ENCODE assay signal across 13 cellular contexts in genomic region chr3:4417449-4417848, GRCh38. TPM values are rescaled to one million over a fixed set of nuclear protein-coding genes. Genes with fewer than 3 reads are reported as not detected.
A peak's percentile ranks its signal among the peaks of the same experiment; 100 is the strongest.
DNase-seq lines count a peak whose midpoint lies in the region; ATAC-seq, FAIRE-seq and TF ChIP-seq lines count a peak whose summit lies in the region.
"Had no signal": no experiment of that assay in that cellular context is flagged by ENCODE, and none has a peak within 500 bp of the region (broad histone marks: within the 10 kb centered on the region; RNA-seq: fewer than 3 reads in every experiment).

No MANE protein-coding gene starts in this region.

- in situ Hi-C loops in G401 (cut with HindIII; ENCODE audit: low sequenced_read_pairs), result no loop called here

- H3K4me1 Mint-ChIP-seq in activated T-cell treated with anti-CD3 and anti-CD28 coated beads, Interleukin-2, amount 50 U/mL, for 72 hours (ENCODE audit: low read depth), result peaks cover 53% of the 10 kb centered on the region

- intact Hi-C loops in adrenal gland (cut with DNase I), result no loop called here

- ATAC-seq in SK-N-SH treated with all-trans-retinoic acid at 6 μM for 48 hours, result peak; percentile 71
- no peak for ATAC-seq in activated naive CD4-positive, alpha-beta T cell treated with anti-CD3 and anti-CD28 coated beads, Interleukin-2, amount 50 U/mL, for 72 hours
- no peak for ATAC-seq in activated T-cell treated with anti-CD3 and anti-CD28 coated beads, Interleukin-2, amount 50 U/mL, for 72 hours (replicated peaks in 1 of 2)
- ATAC-seq: activated CD4-positive, CD25-positive, alpha-beta regulatory T cell treated with anti-CD3 and anti-CD28 coated beads, Interleukin-2, amount 50 U/mL, for 24 hours; right lobe of liver had no signal

- no peak overlapping the region for H3K4me3 Mint-ChIP-seq in activated T-cell treated with anti-CD3 and anti-CD28 coated beads, Interleukin-2, amount 50 U/mL, for 72 hours

- TF ChIP-seq POLR2A in adrenal gland (IDR thresholded peaks at IDR 0.05), result no peak

- 74 to 85% (median 83%) methylated on average over 1 of the region's 1 CpG for WGBS in adrenal gland, 4 donors

- no peak overlapping the region for H3K27ac ChIP-seq in adrenal gland
- H3K27ac ChIP-seq: right lobe of liver had no signal

- no peaks in the 10 kb centered on the region for H3K27me3 ChIP-seq in adrenal gland
- H3K27me3 ChIP-seq: right lobe of liver had no signal

- H3K9me3 ChIP-seq in adrenal gland (replicated peaks in 1 of 3), result no peaks in the 10 kb centered on the region
- H3K9me3 ChIP-seq: right lobe of liver had no signal

- H3K27ac Mint-ChIP-seq in activated naive CD4-positive, alpha-beta T cell treated with anti-CD3 and anti-CD28 coated beads, Interleukin-2, amount 50 U/mL, for 72 hours, result no peak overlapping the region
- no peak overlapping the region for H3K27ac Mint-ChIP-seq in activated T-cell treated with anti-CD3 and anti-CD28 coated beads, Interleukin-2, amount 50 U/mL, for 72 hours

- no peaks in the 10 kb centered on the region for H3K27me3 Mint-ChIP-seq in activated T-cell treated with anti-CD3 and anti-CD28 coated beads, Interleukin-2, amount 50 U/mL, for 72 hours (ENCODE audit: low read depth)

- peaks cover 0 to 4% of the 10 kb centered on the region in 2 donors for H3K36me3 ChIP-seq in adrenal gland (replicated peaks in 1 of 2)

- FAIRE-seq in GM19239 (lab: Jason Lieb, UNC), result no peak
- FAIRE-seq: GM18507 had no signal

- peak; percentile 32 for DNase-seq in G401 (ENCODE audit: low spot score)
- peak; percentile 38 for DNase-seq in fibroblast of gingiva (ENCODE audit: low read depth)
- DNase-seq in renal cortical epithelial cell (ENCODE audit: low read depth), result peak; percentile 42
- DNase-seq in activated naive CD4-positive, alpha-beta T cell treated with anti-CD3 and anti-CD28 coated beads, Interleukin-2, amount 50 U/mL, for 72 hours (ENCODE audit: low spot score in 2 of 2), result no peak
- no peak for DNase-seq in activated T-cell treated with anti-CD3 and anti-CD28 coated beads, Interleukin-2, amount 50 U/mL, for 72 hours
- no peak for DNase-seq in GM19239 (ENCODE audit: insufficient read length, low spot score)
- DNase-seq in adrenal gland, result no peak
- DNase-seq: activated effector memory CD4-positive, alpha-beta T cell treated with anti-CD3 and anti-CD28 coated beads, Interleukin-2, amount 50 U/mL, for 16 hours; NCI-H1694 treated with DMSO at 0.1 percent for 48 hours; right lobe of liver had no signal

- H3K4me3 ChIP-seq in adrenal gland, result no peak overlapping the region
- H3K4me3 ChIP-seq: right lobe of liver had no signal

- TF ChIP-seq CTCF in adrenal gland (IDR thresholded peaks at IDR 0.05), result no peak

- H3K4me1 ChIP-seq in adrenal gland (replicated peaks in 1 of 2), result no peaks in the 10 kb centered on the region
- H3K4me1 ChIP-seq: right lobe of liver had no signal

- H3K36me3 Mint-ChIP-seq in activated naive CD4-positive, alpha-beta T cell treated with anti-CD3 and anti-CD28 coated beads, Interleukin-2, amount 50 U/mL, for 72 hours, result peaks cover 0 to 1% of the 10 kb centered on the region in 2 donors
- H3K36me3 Mint-ChIP-seq in activated T-cell treated with anti-CD3 and anti-CD28 coated beads, Interleukin-2, amount 50 U/mL, for 72 hours (ENCODE audit: insufficient read depth in 2 of 2), result no peaks in the 10 kb centered on the region

- peaks cover 0 to under 1% of the 10 kb centered on the region in 2 donors for H3K9me3 Mint-ChIP-seq in activated naive CD4-positive, alpha-beta T cell treated with anti-CD3 and anti-CD28 coated beads, Interleukin-2, amount 50 U/mL, for 72 hours
- H3K9me3 Mint-ChIP-seq in activated T-cell treated with anti-CD3 and anti-CD28 coated beads, Interleukin-2, amount 50 U/mL, for 72 hours, result no peaks in the 10 kb centered on the region

TF ChIP-seq in SK-N-SH treated with all-trans-retinoic acid at 6 μM for 48 hours, 23 proteins besides CTCF, POLR2A, EP300 and RAD21:
- TF ChIP-seq TSHZ2 (CRISPR knock-in tag; IDR thresholded peaks at IDR 0.05) (no peak), RARB (CRISPR knock-in tag; IDR thresholded peaks at IDR 0.05) (no peak), PPARA (CRISPR knock-in tag; IDR thresholded peaks at IDR 0.05; ENCODE audit: borderline replicate concordance) (no peak), ISL1 (CRISPR knock-in tag; IDR thresholded peaks at IDR 0.05) (no peak), GLIS3 (CRISPR knock-in tag; IDR thresholded peaks at IDR 0.05) (no peak), ZNF70 (CRISPR knock-in tag; IDR thresholded peaks at IDR 0.05) (no peak), ZNF8 (CRISPR knock-in tag; IDR thresholded peaks at IDR 0.05) (no peak), CSDC2 (CRISPR knock-in tag; IDR thresholded peaks at IDR 0.05) (no peak), ARNTL (CRISPR knock-in tag; IDR thresholded peaks at IDR 0.05; ENCODE audit: borderline replicate concordance, low read depth) (no peak), SNAI2 (CRISPR knock-in tag; IDR thresholded peaks at IDR 0.05) (no peak), ZFP30 (CRISPR knock-in tag; IDR thresholded peaks at IDR 0.05) (no peak), TCF4 (CRISPR knock-in tag; IDR thresholded peaks at IDR 0.05; ENCODE audit: borderline replicate concordance) (no peak), OSR1 (CRISPR knock-in tag; IDR thresholded peaks at IDR 0.05) (no peak)
- TF ChIP-seq, protein P1, sequence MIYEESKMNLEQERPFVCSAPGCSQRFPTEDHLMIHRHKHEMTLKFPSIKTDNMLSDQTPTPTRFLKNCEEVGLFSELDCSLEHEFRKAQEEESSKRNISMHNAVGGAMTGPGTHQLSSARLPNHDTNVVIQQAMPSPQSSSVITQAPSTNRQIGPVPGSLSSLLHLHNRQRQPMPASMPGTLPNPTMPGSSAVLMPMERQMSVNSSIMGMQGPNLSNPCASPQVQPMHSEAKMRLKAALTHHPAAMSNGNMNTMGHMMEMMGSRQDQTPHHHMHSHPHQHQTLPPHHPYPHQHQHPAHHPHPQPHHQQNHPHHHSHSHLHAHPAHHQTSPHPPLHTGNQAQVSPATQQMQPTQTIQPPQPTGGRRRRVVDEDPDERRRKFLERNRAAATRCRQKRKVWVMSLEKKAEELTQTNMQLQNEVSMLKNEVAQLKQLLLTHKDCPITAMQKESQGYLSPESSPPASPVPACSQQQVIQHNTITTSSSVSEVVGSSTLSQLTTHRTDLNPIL (CRISPR knock-in tag; IDR thresholded peaks at IDR 0.05; ENCODE audit: low read depth), result no peak
- TF ChIP-seq, protein P2, sequence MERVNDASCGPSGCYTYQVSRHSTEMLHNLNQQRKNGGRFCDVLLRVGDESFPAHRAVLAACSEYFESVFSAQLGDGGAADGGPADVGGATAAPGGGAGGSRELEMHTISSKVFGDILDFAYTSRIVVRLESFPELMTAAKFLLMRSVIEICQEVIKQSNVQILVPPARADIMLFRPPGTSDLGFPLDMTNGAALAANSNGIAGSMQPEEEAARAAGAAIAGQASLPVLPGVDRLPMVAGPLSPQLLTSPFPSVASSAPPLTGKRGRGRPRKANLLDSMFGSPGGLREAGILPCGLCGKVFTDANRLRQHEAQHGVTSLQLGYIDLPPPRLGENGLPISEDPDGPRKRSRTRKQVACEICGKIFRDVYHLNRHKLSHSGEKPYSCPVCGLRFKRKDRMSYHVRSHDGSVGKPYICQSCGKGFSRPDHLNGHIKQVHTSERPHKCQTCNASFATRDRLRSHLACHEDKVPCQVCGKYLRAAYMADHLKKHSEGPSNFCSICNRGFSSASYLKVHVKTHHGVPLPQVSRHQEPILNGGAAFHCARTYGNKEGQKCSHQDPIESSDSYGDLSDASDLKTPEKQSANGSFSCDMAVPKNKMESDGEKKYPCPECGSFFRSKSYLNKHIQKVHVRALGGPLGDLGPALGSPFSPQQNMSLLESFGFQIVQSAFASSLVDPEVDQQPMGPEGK (CRISPR knock-in tag; IDR thresholded peaks at IDR 0.05; ENCODE audit: borderline replicate concordance), result no peak
TF ChIP-seq in SK-N-SH treated with all-trans-retinoic acid at 6 μM for 48 hours: peak in this region for 0.

RNA-seq across cellular contexts. Expression of gene SUMF1, which starts 49.6 kb away (rescaled TPM):
- 30.4 and 31.9 TPM in 2 replicates for total RNA-seq in G401 (2014; rRNA removed; shearing (Covaris generic))
- total RNA-seq in renal cortical epithelial cell (94.0 and 121 TPM in 2 replicates), adrenal gland (100 to 1,000 TPM in 1 of 8 donors, 10 to 100 TPM in 7; 27.0 to 109 (median 41.7) TPM)
- 1 to 10 TPM; 4.8 to 6.2 TPM for total RNA-seq in activated naive CD4-positive, alpha-beta T cell treated with anti-CD3 and anti-CD28 coated beads, Interleukin-2, amount 50 U/mL, for 72 hours
- total RNA-seq in activated T-cell treated with anti-CD3 and anti-CD28 coated beads, Interleukin-2, amount 50 U/mL, for 72 hours, result 1 to 10 TPM; 5.0 to 7.2 TPM
- polyA plus RNA-seq in adrenal gland, result 10 to 100 TPM in 2 of 3 donors, 1 to 10 TPM in 1; 8.0 to 23.3 (median 11.5) TPM

Comparison
In these comparisons a context has a peak if more than half of its experiments do, and no peak if none do; other contexts are left out.
1. DNase-seq: peak in G401 (single experiment), fibroblast of gingiva (single experiment) and renal cortical epithelial cell (single experiment); none in activated naive CD4-positive, alpha-beta T cell treated with anti-CD3 and anti-CD28 coated beads, Interleukin-2, amount 50 U/mL, for 72 hours (0 of 2), activated T-cell treated with anti-CD3 and anti-CD28 coated beads, Interleukin-2, amount 50 U/mL, for 72 hours (0 of 2), GM19239 (single experiment) and adrenal gland (0 of 7).